Comparison of ENCODE assay signal across 8 cellular contexts in the genomic region with DNA sequence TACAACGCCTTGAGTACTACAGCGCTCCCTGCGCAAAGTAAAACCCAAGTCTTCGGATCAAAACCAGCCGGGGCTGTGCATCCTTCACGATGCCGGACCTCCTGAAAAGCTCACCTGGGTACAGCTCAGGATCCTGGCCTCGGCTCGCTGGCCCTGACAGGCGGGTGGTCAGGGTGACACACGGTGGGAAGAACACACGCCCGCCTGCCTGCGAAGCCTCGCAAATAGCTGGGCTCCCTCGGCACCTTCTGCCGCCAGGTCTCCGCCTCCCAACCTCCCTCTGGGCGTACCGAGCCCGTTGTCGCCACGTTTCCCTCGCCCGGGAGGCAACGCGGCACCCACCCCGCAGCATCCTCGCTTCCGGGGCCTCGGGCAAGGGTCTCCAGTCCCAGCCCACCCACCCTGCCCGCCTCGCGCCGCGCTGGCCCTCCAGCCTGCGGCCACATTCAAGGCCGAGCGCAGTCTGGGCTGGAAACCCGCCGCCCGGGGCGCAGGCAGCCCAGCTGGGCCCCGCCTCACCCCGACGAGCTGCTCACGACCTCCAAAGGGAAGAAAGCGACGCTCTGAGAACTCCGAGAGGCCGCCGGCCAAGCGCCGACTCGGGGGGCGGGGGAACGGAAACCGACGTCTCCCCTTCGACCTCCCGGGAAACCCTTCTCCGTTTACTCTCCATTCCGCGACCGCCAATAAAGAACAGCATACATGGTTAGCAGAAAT. TPM values are rescaled to one million over a fixed set of nuclear protein-coding genes. Genes with fewer than 3 reads are reported as not detected.
DNase-seq lines count a peak whose midpoint lies in the region; ATAC-seq and TF ChIP-seq lines count a peak whose summit lies in the region.

No MANE protein-coding gene starts in this region.

- H3K4me3 ChIP-seq in BE2C (ENCODE audit: low read depth, low read length) (peak overlapping the region; percentile 86), SK-N-SH (ENCODE audit: low read depth in 2 of 2, low read length in 1 of 2) (peak overlapping the region; percentile 71 to 74)

- peak; percentile 53 for DNase-seq in BE2C
- DNase-seq in SK-N-SH, result peak; percentile 77
- peak; percentile 81 for DNase-seq in activated naive CD4-positive, alpha-beta T cell treated with anti-CD3 and anti-CD28 coated beads, Interleukin-2, amount 10 ng/mL, durations not matched to agents 7 days and 5 days
- peak; percentile 52 for DNase-seq in globus pallidus (ENCODE audit: low spot score)
- DNase-seq in nucleus accumbens (lab: John Stamatoyannopoulos, UW), result peak in 53 of 56 donors; percentile 33 to 87 (median 69)

- peaks cover 3% of the 10 kb centered on the region for H3K27me3 Mint-ChIP-seq in activated naive CD4-positive, alpha-beta T cell treated with anti-CD3 and anti-CD28 coated beads, Interleukin-2, amount 10 ng/mL, durations not matched to agents 7 days and 5 days

- peaks cover 12% of the 10 kb centered on the region for H3F3A ChIP-seq in SK-N-SH (replicated peaks; ENCODE audit: insufficient read depth)

- no peaks in the 10 kb centered on the region for H3K9me2 ChIP-seq in SK-N-SH

- TF ChIP-seq CTCF in BE2C (IDR thresholded peaks at IDR 0.05; ENCODE audit: low read depth, low read length), result no peak
- TF ChIP-seq CTCF in SK-N-SH (IDR thresholded peaks at IDR 0.05), result no peak

- H4K20me1 ChIP-seq in SK-N-SH (ENCODE audit: insufficient read depth), result no peaks in the 10 kb centered on the region

- H3K9me3 ChIP-seq in BE2C, result no peaks in the 10 kb centered on the region
- no peaks in the 10 kb centered on the region for H3K9me3 ChIP-seq in SK-N-SH

- TF ChIP-seq EP300 in SK-N-SH (IDR thresholded peaks at IDR 0.05; ENCODE audit: borderline replicate concordance in 1 of 2, low read depth in 1 of 2, low read length in 1 of 2), result no peak

- peak overlapping the region; percentile 92 for H3K4me2 ChIP-seq in SK-N-SH

- peak overlapping the region; percentile 93 to 94 for H3K27ac ChIP-seq in SK-N-SH (ENCODE audit: low read depth in 2 of 2, low read length in 1 of 2)
- peak overlapping the region; percentile 99 for H3K27ac ChIP-seq in temporal lobe (ENCODE audit: low read depth, low read length)

- peak; percentile 33 for ATAC-seq in GM19395 (IDR thresholded peaks at IDR 0.05; ENCODE audit: unreplicated experiment)
- ATAC-seq in HG03520 (IDR thresholded peaks at IDR 0.05; ENCODE audit: unreplicated experiment), result peak; percentile 18

- H3K27me3 ChIP-seq in BE2C, result peaks cover 15% of the 10 kb centered on the region
- no peaks in the 10 kb centered on the region for H3K27me3 ChIP-seq in SK-N-SH (ENCODE audit: insufficient read depth)

- peak overlapping the region; percentile 100 for H2AFZ ChIP-seq in SK-N-SH (ENCODE audit: low read depth)

- H3K36me3 Mint-ChIP-seq in activated naive CD4-positive, alpha-beta T cell treated with anti-CD3 and anti-CD28 coated beads, Interleukin-2, amount 10 ng/mL, durations not matched to agents 7 days and 5 days, result peaks cover 20% of the 10 kb centered on the region

- CTCF ChIA-PET in SK-N-SH (lab: Yijun Ruan, JAX), result interaction anchor here (0.9 to 1.2 kb wide), 6 partner anchors 21 to 172 kb away, joined by 3 to 4 read pairs (median 3); no protein-coding TSS in a partner anchor
- CTCF ChIA-PET in activated naive CD4-positive, alpha-beta T cell treated with anti-CD3 and anti-CD28 coated beads, Interleukin-2, amount 10 ng/mL, durations not matched to agents 7 days and 5 days (lab: Charles Lee), result interaction anchor here (1.0 to 2.0 kb wide), 8 partner anchors 22 to 231 kb away, joined by 3 to 6 read pairs (median 5); partner anchors contain the start of genes HERC5 and HERC6

- H3K4me1 ChIP-seq in BE2C (no peaks in the 10 kb centered on the region), SK-N-SH (ENCODE audit: control insufficient read depth in 1 of 2, insufficient read depth in 2 of 2, low read depth in 1 of 2, low read length in 1 of 2) (peaks cover 0 to 6% of the 10 kb centered on the region in 2 experiments; a peak in 1 of 4 replicates)

- 2% methylated on average over 23 of the region's 65 CpGs for WGBS in SK-N-SH (ENCODE audit: low lambda C conversion rate)

- H3K36me3 ChIP-seq in BE2C, result no peaks in the 10 kb centered on the region
- no peaks in the 10 kb centered on the region for H3K36me3 ChIP-seq in SK-N-SH (replicated peaks in 1 of 2; ENCODE audit: control insufficient read depth in 1 of 2, insufficient read depth in 2 of 2, low read length in 1 of 2)

- no peak for TF ChIP-seq RAD21 in SK-N-SH (IDR thresholded peaks at IDR 0.05; ENCODE audit: low read length)

- no peaks in the 10 kb centered on the region for H3K9me3 Mint-ChIP-seq in activated naive CD4-positive, alpha-beta T cell treated with anti-CD3 and anti-CD28 coated beads, Interleukin-2, amount 10 ng/mL, durations not matched to agents 7 days and 5 days

- H3K27ac Mint-ChIP-seq in activated naive CD4-positive, alpha-beta T cell treated with anti-CD3 and anti-CD28 coated beads, Interleukin-2, amount 10 ng/mL, durations not matched to agents 7 days and 5 days, result peak overlapping the region; percentile 99

- H3K9ac ChIP-seq in SK-N-SH, result peak overlapping the region; percentile 68; the same call in 1 of the 2 replicates

- H3K4me1 Mint-ChIP-seq in activated naive CD4-positive, alpha-beta T cell treated with anti-CD3 and anti-CD28 coated beads, Interleukin-2, amount 10 ng/mL, durations not matched to agents 7 days and 5 days, result peaks cover 47% of the 10 kb centered on the region

- POLR2A ChIA-PET in SK-N-SH (lab: Yijun Ruan, JAX), result interaction anchor here (0.7 to 1.1 kb wide), 2 partner anchors 50 to 240 kb away, joined by 3 to 4 read pairs; partner anchors contain the start of gene PYURF

- peak overlapping the region; percentile 89 for H3K4me3 Mint-ChIP-seq in activated naive CD4-positive, alpha-beta T cell treated with anti-CD3 and anti-CD28 coated beads, Interleukin-2, amount 10 ng/mL, durations not matched to agents 7 days and 5 days

- H3K79me2 ChIP-seq in SK-N-SH (ENCODE audit: insufficient read depth), result no peaks in the 10 kb centered on the region

TF ChIP-seq in SK-N-SH, 30 proteins besides CTCF, POLR2A, EP300 and RAD21:
- TF ChIP-seq JUND (IDR thresholded peaks at IDR 0.05) (no peak), RFX5 (IDR thresholded peaks at IDR 0.05; ENCODE audit: low read length) (no peak), MXI1 (IDR thresholded peaks at IDR 0.05; ENCODE audit: low read depth, low read length) (peak; percentile 49; the same call in 1 of the 2 replicates), USF2 (IDR thresholded peaks at IDR 0.05; ENCODE audit: borderline replicate concordance, low read depth, low read length) (no peak), SIN3A (IDR thresholded peaks at IDR 0.05; ENCODE audit: borderline replicate concordance, low read depth, low read length) (peak; percentile 20; the same call in 1 of the 2 replicates), CHD2 (IDR thresholded peaks at IDR 0.05; ENCODE audit: low read length, partially characterized antibody) (peak; percentile 44)
- TF ChIP-seq, protein P1, sequence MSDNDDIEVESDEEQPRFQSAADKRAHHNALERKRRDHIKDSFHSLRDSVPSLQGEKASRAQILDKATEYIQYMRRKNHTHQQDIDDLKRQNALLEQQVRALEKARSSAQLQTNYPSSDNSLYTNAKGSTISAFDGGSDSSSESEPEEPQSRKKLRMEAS (IDR thresholded peaks at IDR 0.05; ENCODE audit: low read depth), result peak; percentile 75
- TF ChIP-seq, protein P2, sequence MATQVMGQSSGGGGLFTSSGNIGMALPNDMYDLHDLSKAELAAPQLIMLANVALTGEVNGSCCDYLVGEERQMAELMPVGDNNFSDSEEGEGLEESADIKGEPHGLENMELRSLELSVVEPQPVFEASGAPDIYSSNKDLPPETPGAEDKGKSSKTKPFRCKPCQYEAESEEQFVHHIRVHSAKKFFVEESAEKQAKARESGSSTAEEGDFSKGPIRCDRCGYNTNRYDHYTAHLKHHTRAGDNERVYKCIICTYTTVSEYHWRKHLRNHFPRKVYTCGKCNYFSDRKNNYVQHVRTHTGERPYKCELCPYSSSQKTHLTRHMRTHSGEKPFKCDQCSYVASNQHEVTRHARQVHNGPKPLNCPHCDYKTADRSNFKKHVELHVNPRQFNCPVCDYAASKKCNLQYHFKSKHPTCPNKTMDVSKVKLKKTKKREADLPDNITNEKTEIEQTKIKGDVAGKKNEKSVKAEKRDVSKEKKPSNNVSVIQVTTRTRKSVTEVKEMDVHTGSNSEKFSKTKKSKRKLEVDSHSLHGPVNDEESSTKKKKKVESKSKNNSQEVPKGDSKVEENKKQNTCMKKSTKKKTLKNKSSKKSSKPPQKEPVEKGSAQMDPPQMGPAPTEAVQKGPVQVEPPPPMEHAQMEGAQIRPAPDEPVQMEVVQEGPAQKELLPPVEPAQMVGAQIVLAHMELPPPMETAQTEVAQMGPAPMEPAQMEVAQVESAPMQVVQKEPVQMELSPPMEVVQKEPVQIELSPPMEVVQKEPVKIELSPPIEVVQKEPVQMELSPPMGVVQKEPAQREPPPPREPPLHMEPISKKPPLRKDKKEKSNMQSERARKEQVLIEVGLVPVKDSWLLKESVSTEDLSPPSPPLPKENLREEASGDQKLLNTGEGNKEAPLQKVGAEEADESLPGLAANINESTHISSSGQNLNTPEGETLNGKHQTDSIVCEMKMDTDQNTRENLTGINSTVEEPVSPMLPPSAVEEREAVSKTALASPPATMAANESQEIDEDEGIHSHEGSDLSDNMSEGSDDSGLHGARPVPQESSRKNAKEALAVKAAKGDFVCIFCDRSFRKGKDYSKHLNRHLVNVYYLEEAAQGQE (IDR thresholded peaks at IDR 0.05; ENCODE audit: low read depth, low read length), result no peak

RNA-seq across cellular contexts. Expression of gene PPM1K, which starts 0.5 kb away (rescaled TPM):
- 0.88 TPM for polyA plus RNA-seq in BE2C (2012; ENCODE audit: insufficient read depth, insufficient read length, low read depth)
- polyA plus RNA-seq in SK-N-SH (2012; rRNA removed), result 2.5 and 3.6 TPM in 2 replicates
- 3.4 and 3.6 TPM in 2 replicates for polyA plus RNA-seq in SK-N-SH (2012; cell fraction: cytosol; rRNA removed)
- 5.7 and 9.7 TPM in 2 replicates for polyA plus RNA-seq in SK-N-SH (2012; cell fraction: nucleus; rRNA removed)
- total RNA-seq in temporal lobe, result 86.1 TPM

Comparison
In these comparisons a context has a peak if more than half of its experiments do, and no peak if none do; other contexts are left out.
1. Peak in every context shown above with its lines: DNase-seq, ATAC-seq, H3K4me3 ChIP-seq and H3K27ac ChIP-seq.